20 cellular contexts compared by ENCODE assay signal in the genomic region with DNA sequence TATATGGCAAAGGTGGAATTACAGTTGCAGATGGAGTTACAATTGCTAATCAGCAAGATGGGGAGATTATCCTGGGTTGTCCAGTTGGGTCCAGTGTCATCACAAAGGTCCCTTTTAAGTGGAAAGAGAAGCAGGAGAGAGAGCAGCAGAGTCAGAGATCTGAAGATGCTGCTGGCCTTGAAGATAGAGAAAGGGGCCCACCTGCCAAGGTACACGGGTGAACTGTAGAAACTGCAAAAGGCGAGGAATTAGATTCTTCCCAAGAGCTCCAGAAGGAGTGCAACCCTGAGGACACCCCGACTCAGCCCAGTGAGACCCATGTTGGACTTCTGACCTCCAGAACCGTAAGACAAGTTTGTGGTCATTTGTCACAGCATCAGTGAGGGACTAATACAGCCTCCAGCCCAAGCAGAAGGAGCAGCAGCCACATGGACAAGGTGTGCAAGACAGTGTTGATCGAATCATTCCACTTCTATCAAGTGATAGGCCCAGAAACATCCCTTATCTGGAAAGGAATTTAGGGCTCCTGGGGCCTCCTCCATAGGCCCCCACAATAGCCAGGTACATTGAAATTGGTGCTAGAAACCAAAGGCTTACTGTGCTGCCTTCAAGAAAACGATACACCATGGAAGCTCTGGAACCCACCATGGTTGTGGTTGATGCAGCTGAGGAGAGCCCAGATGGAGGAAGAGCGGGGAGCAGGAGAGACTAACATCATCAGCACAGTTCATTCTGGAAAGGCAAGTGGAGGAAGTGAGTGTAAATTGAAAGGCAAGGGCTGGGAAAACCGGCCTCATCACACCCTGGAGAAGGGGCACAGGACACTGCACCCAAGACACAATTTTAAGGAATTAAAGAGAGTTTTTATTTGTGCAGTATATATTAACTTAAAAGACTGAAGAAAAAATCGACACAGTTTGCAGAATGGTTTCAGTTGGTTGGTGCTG.
"Had no signal": no experiment of that assay in that cellular context is flagged by ENCODE, and none has a peak within 500 bp of the region (broad histone marks: within the 10 kb centered on the region; RNA-seq: fewer than 3 reads in every experiment).

No MANE protein-coding gene starts in this region.

- H3K4me1 ChIP-seq: SJCRH30 had no signal

- ATAC-seq: Panc1, Right ventricle myocardium inferior, SK-N-SH treated with all-trans-retinoic acid at 6 μM for 48 hours had no signal

- DNase-seq: Karpas-422, KG1, MG63, NCI-H1092, NCI-H1105 treated with DMSO at 0.1 percent for 48 hours, NCI-H1417 treated with DMSO at 0.1 percent for 48 hours, NCI-H146, NCI-H1694 treated with DMSO at 0.1 percent for 48 hours, NCI-H1930, NCI-H2081, NCI-H2107, NCI-H2227 treated with DMSO at 0.1 percent for 48 hours, NCI-H524 treated with DMSO at 0.1 percent for 48 hours, NCI-H69, NCI-H774, SHP77 treated with DMSO at 0.1 percent for 48 hours, SJCRH30 had no signal

- H3K27ac ChIP-seq: SJCRH30 had no signal

- H3K27me3 ChIP-seq: MG63, SJCRH30 had no signal

- H3K4me3 ChIP-seq: MG63, SJCRH30 had no signal

- H3K9me3 ChIP-seq: MG63, SJCRH30 had no signal
